ENCODE assay signal across 29 cellular contexts in the genomic region with DNA sequence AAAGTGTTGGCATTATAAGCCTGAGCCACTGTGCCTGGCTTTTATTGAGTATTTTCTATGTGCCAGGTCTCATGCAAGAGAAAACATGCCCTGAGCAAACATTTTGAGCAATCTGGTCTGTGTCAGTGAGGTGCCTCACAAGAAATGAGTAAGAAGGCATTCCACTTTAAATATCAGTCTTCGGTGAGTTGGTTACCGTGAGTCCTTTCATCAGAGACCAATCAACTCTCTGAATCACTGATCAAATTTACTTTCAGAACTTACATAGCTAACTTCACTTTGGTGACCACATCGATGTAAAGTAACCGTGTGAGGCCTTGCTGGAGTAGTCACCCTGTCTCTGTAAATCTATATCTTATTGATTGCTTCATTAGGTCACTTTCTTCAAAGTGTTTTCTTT. TPM values are rescaled to one million over a fixed set of nuclear protein-coding genes. Genes with fewer than 3 reads are reported as not detected.
DNase-seq lines count a peak whose midpoint lies in the region; ATAC-seq, FAIRE-seq and TF ChIP-seq lines count a peak whose summit lies in the region.
"Had no signal": no experiment of that assay in that cellular context is flagged by ENCODE, and none has a peak within 500 bp of the region (broad histone marks: within the 10 kb centered on the region; RNA-seq: fewer than 3 reads in every experiment).

No MANE protein-coding gene starts in this region.

- H3K9me1 ChIP-seq in K562 (ENCODE audit: control insufficient read depth, insufficient read depth, low read length): no peaks in the 10 kb centered on the region

- no peak for TF ChIP-seq EP300 in A549 (IDR thresholded peaks at IDR 0.05)
- no peak for TF ChIP-seq EP300 in K562 (IDR thresholded peaks at IDR 0.05; ENCODE audit: low read length)

- no peaks in the 10 kb centered on the region for H4K20me1 ChIP-seq in K562 (replicated peaks; ENCODE audit: control insufficient read depth, insufficient read depth, low read length)
- H4K20me1 ChIP-seq in hepatocyte (ENCODE audit: insufficient read depth, poor library complexity, severe bottlenecking): no peaks in the 10 kb centered on the region

- H3K27me3 ChIP-seq in K562 (ENCODE audit: control insufficient read depth in 2 of 2, insufficient read depth in 2 of 2, low read length in 2 of 2): no peaks in the 10 kb centered on the region
- H3K27me3 ChIP-seq in hepatocyte: no peaks in the 10 kb centered on the region
- H3K27me3 ChIP-seq: ascending aorta, upper lobe of right lung had no signal

- ATAC-seq in A549: peak; percentile 70 to 77; a peak in 4 of 6 replicates
- ATAC-seq in K562: no peak
- no peak for ATAC-seq in HG02763 (IDR thresholded peaks at IDR 0.05; ENCODE audit: unreplicated experiment)
- ATAC-seq: HCT116; lower lobe of right lung; mucosa of descending colon; right cardiac atrium; stimulated activated memory B cell treated with anti-CD40 and anti-IgM and Interleukin-4, amounts not matched to agents 10 μg/mL and 1 μg/mL and 100 μg/mL, for 72 hours; upper lobe of right lung had no signal

- H3K27ac Mint-ChIP-seq in activated CD4-positive, alpha-beta memory T cell treated with anti-CD3 and anti-CD28 coated beads, Interleukin-2, amount 10 ng/mL, durations not matched to agents 7 days and 5 days: no peak overlapping the region
- H3K27ac Mint-ChIP-seq: activated naive CD4-positive, alpha-beta T cell treated with anti-CD3 and anti-CD28 coated beads, Interleukin-2, amount 50 U/mL, for 24 hours; activated T-helper 1 cell treated with anti-CD3 and anti-CD28 coated beads, Interleukin-12 subunit alpha, Interleukin-12 subunit beta, Interleukin-2, Interleukin-4 antibody, amounts not matched to agents 30 ng/mL and 10 ng/mL and 1 ng/mL, durations not matched to agents 14 hours and 24 hours and 36 hours; dendritic cell treated with granulocyte-macrophage colony-stimulating factor and Interleukin-4, amounts not matched to agents 40 ng/mL and 50 ng/mL, for 4 days; nephron progenitor cell; stimulated activated memory B cell treated with anti-CD40 and anti-IgM and Interleukin-4, amounts not matched to agents 10 μg/mL and 1 μg/mL and 100 μg/mL, for 72 hours had no signal

- H3K36me3 Mint-ChIP-seq in activated CD4-positive, alpha-beta memory T cell treated with anti-CD3 and anti-CD28 coated beads, Interleukin-2, amount 10 ng/mL, durations not matched to agents 7 days and 5 days (ENCODE audit: low read depth): no peaks in the 10 kb centered on the region
- H3K36me3 Mint-ChIP-seq: activated naive CD4-positive, alpha-beta T cell treated with anti-CD3 and anti-CD28 coated beads, Interleukin-2, amount 50 U/mL, for 24 hours; stimulated activated memory B cell treated with anti-CD40 and anti-IgM and Interleukin-4, amounts not matched to agents 10 μg/mL and 1 μg/mL and 100 μg/mL, for 72 hours had no signal

- no peak for TF ChIP-seq RAD21 in A549 (conservative IDR thresholded peaks at IDR 0.05 in 1 of 2, IDR thresholded peaks at IDR 0.05 in 1 of 2)
- no peak for TF ChIP-seq RAD21 in K562 (CRISPR knock-in tag; conservative IDR thresholded peaks at IDR 0.05 in 1 of 2, IDR thresholded peaks at IDR 0.05 in 1 of 2)

- H3K9me3 Mint-ChIP-seq in activated CD4-positive, alpha-beta memory T cell treated with anti-CD3 and anti-CD28 coated beads, Interleukin-2, amount 10 ng/mL, durations not matched to agents 7 days and 5 days: no peaks in the 10 kb centered on the region
- H3K9me3 Mint-ChIP-seq: activated naive CD4-positive, alpha-beta T cell treated with anti-CD3 and anti-CD28 coated beads, Interleukin-2, amount 50 U/mL, for 24 hours; activated T-helper 1 cell treated with anti-CD3 and anti-CD28 coated beads, Interleukin-12 subunit alpha, Interleukin-12 subunit beta, Interleukin-2, Interleukin-4 antibody, amounts not matched to agents 30 ng/mL and 10 ng/mL and 1 ng/mL, durations not matched to agents 14 hours and 24 hours and 36 hours; central memory CD8-positive, alpha-beta T cell; dendritic cell treated with granulocyte-macrophage colony-stimulating factor and Interleukin-4, amounts not matched to agents 40 ng/mL and 50 ng/mL, for 4 days; nephron progenitor cell; stimulated activated memory B cell treated with anti-CD40 and anti-IgM and Interleukin-4, amounts not matched to agents 10 μg/mL and 1 μg/mL and 100 μg/mL, for 72 hours had no signal

- H3K4me1 ChIP-seq in A549: 0 out of 3 replicates have a peak, but pooled peaks cover 2% of the 10 kb centered on the region
- H3K4me1 ChIP-seq in K562 (replicated peaks in 1 of 2; ENCODE audit: control insufficient read depth in 2 of 2, insufficient read depth in 2 of 2, low read length in 2 of 2): no peaks in the 10 kb centered on the region; a peak in 1 of 5 replicates
- no peaks in the 10 kb centered on the region for H3K4me1 ChIP-seq in hepatocyte (ENCODE audit: insufficient read depth)
- H3K4me1 ChIP-seq: ascending aorta, lower lobe of right lung, parathyroid adenoma, upper lobe of right lung had no signal

- no peaks in the 10 kb centered on the region for H3K4me1 Mint-ChIP-seq in activated CD4-positive, alpha-beta memory T cell treated with anti-CD3 and anti-CD28 coated beads, Interleukin-2, amount 10 ng/mL, durations not matched to agents 7 days and 5 days
- H3K4me1 Mint-ChIP-seq: activated naive CD4-positive, alpha-beta T cell treated with anti-CD3 and anti-CD28 coated beads, Interleukin-2, amount 50 U/mL, for 24 hours; central memory CD8-positive, alpha-beta T cell; nephron progenitor cell; stimulated activated memory B cell treated with anti-CD40 and anti-IgM and Interleukin-4, amounts not matched to agents 10 μg/mL and 1 μg/mL and 100 μg/mL, for 72 hours had no signal

- POLR2A ChIA-PET in A549 (lab: Yijun Ruan, JAX): interaction anchor here (0.6 kb wide), 1 partner anchor 704 kb away, joined by 3 read pairs; no protein-coding TSS in a partner anchor
- POLR2A ChIA-PET in K562 (lab: Yijun Ruan, JAX): interaction anchor here (3.5 kb wide), 1 partner anchor 14 kb away, joined by 21 read pairs; a partner anchor contains a TSS
- POLR2A ChIA-PET in activated CD4-positive, alpha-beta memory T cell treated with anti-CD3 and anti-CD28 coated beads, Interleukin-2, amount 10 ng/mL, durations not matched to agents 7 days and 5 days (lab: Charles Lee): no interaction called here

- no peak overlapping the region for H3K4me3 Mint-ChIP-seq in activated CD4-positive, alpha-beta memory T cell treated with anti-CD3 and anti-CD28 coated beads, Interleukin-2, amount 10 ng/mL, durations not matched to agents 7 days and 5 days
- H3K4me3 Mint-ChIP-seq: activated naive CD4-positive, alpha-beta T cell treated with anti-CD3 and anti-CD28 coated beads, Interleukin-2, amount 50 U/mL, for 24 hours; activated T-helper 1 cell treated with anti-CD3 and anti-CD28 coated beads, Interleukin-12 subunit alpha, Interleukin-12 subunit beta, Interleukin-2, Interleukin-4 antibody, amounts not matched to agents 30 ng/mL and 10 ng/mL and 1 ng/mL, durations not matched to agents 14 hours and 24 hours and 36 hours; central memory CD8-positive, alpha-beta T cell; dendritic cell treated with granulocyte-macrophage colony-stimulating factor and Interleukin-4, amounts not matched to agents 40 ng/mL and 50 ng/mL, for 4 days; nephron progenitor cell; stimulated activated memory B cell treated with anti-CD40 and anti-IgM and Interleukin-4, amounts not matched to agents 10 μg/mL and 1 μg/mL and 100 μg/mL, for 72 hours had no signal

- no peak for TF ChIP-seq CTCF in A549 (IDR thresholded peaks at IDR 0.05)
- TF ChIP-seq CTCF in K562 (IDR thresholded peaks at IDR 0.05 in 2 of 3, conservative IDR thresholded peaks at IDR 0.05 in 1 of 3; ENCODE audit: insufficient read depth in 2 of 3, low read depth in 1 of 3, low read length in 3 of 3): no peak
- TF ChIP-seq CTCF in hepatocyte (IDR thresholded peaks at IDR 0.05; ENCODE audit: poor library complexity): no peak

- CTCF ChIA-PET in A549 (lab: Yijun Ruan, JAX): interaction anchor here (1.2 kb wide), 1 partner anchor 9 kb away, joined by 3 read pairs; no protein-coding TSS in a partner anchor
- CTCF ChIA-PET in K562 (lab: Yijun Ruan, JAX; ENCODE audit: low intra/inter-chr PET ratio): no interaction called here
- CTCF ChIA-PET in activated CD4-positive, alpha-beta memory T cell treated with anti-CD3 and anti-CD28 coated beads, Interleukin-2, amount 10 ng/mL, durations not matched to agents 7 days and 5 days (lab: Charles Lee): interaction anchor here (1.5 kb wide), 1 partner anchor 14 kb away, joined by 5 read pairs; a partner anchor contains a TSS

- intact Hi-C loops in K562 (cut with micrococcal nuclease) (no loop called here), cardiac septum (cut with DNase I) (no loop called here)

- H3K4me3 ChIP-seq in A549 (no peak overlapping the region), K562 (no peak overlapping the region), hepatocyte (no peak overlapping the region)
- H3K4me3 ChIP-seq: ascending aorta, lower lobe of right lung, mucosa of descending colon, upper lobe of right lung had no signal

- H3K36me3 ChIP-seq in K562 (ENCODE audit: control insufficient read depth, insufficient read depth, low read length): no peaks in the 10 kb centered on the region
- H3K36me3 ChIP-seq in hepatocyte (replicated peaks; ENCODE audit: insufficient read depth, low read depth): no peaks in the 10 kb centered on the region
- H3K36me3 ChIP-seq: ascending aorta, lower lobe of right lung, upper lobe of right lung had no signal

- peak; percentile 56 for FAIRE-seq in A549 (lab: Jason Lieb, UNC)
- FAIRE-seq in K562 (lab: Jason Lieb, UNC): no peak

- WGBS in A549 (ENCODE audit: missing lambda C conversion rate): 17% methylated on average over 4 of the region's 4 CpGs
- WGBS in K562 (ENCODE audit: insufficient coverage, low coverage, missing lambda C conversion rate): 57% methylated on average over 4 of the region's 4 CpGs
- WGBS in hepatocyte (ENCODE audit: low lambda C conversion rate, missing lambda C conversion rate): 50% methylated on average over 4 of the region's 4 CpGs

- BruUV-seq in K562 (replicated peaks; lab: Mats Ljungman, UMichigan): no TSS peak

- H3K27ac ChIP-seq in A549: no peak overlapping the region
- H3K27ac ChIP-seq in K562 (ENCODE audit: extremely low read depth, low read depth, low read length): no peak overlapping the region
- H3K27ac ChIP-seq in hepatocyte: no peak overlapping the region
- H3K27ac ChIP-seq: ascending aorta, lower lobe of right lung, parathyroid adenoma, upper lobe of right lung had no signal

- H3K9ac ChIP-seq in K562 (ENCODE audit: insufficient read depth in 1 of 2, low read depth in 2 of 2, low read length in 2 of 2): no peak overlapping the region
- H3K9ac ChIP-seq: parathyroid adenoma had no signal

- peak in 1 of 2 experiments; percentile 38 for DNase-seq in A549 (ENCODE audit: low read depth in 1 of 2, low spot score in 1 of 2)
- peak; percentile 81 for DNase-seq in HPDE6-E6E7 (ENCODE audit: extremely low spot score)
- no peak for DNase-seq in K562 (ENCODE audit: extremely low read depth in 1 of 4, low spot score in 3 of 4)
- DNase-seq in hepatocyte (ENCODE audit: low spot score): peak; percentile 14
- no peak for DNase-seq in LoVo (ENCODE audit: low spot score)
- DNase-seq in activated CD4-positive, alpha-beta memory T cell treated with anti-CD3 and anti-CD28 coated beads, Interleukin-2, amount 10 ng/mL, durations not matched to agents 7 days and 5 days: no peak
- DNase-seq in cardiac septum (ENCODE audit: low spot score): no peak
- DNase-seq: ACHN; glutamatergic neuron; Karpas-422; lower lobe of right lung; mucosa of descending colon; MV-4-11; NCI-H146; nephron progenitor cell; right cardiac atrium; SHP77; stimulated activated CD4-positive, alpha-beta T cell treated with anti-CD3 and anti-CD28 coated beads, Interleukin-12 subunit alpha, Interleukin-12 subunit beta, amount 100 ng/mL, for 4 hours; stimulated activated CD4-positive, alpha-beta T cell treated with anti-CD3 and anti-CD28 coated beads, Interleukin-4, amount 100 ng/mL, for 24 hours; upper lobe of right lung had no signal

- H3K9me3 ChIP-seq in A549 (no peaks in the 10 kb centered on the region), K562 (replicated peaks; ENCODE audit: control insufficient read depth, insufficient read depth, low read depth, low read length) (no peaks in the 10 kb centered on the region), hepatocyte (ENCODE audit: low read depth) (no peaks in the 10 kb centered on the region)
- H3K9me3 ChIP-seq: ascending aorta, lower lobe of right lung, mucosa of descending colon, upper lobe of right lung had no signal

- H2AFZ ChIP-seq in K562 (ENCODE audit: low read depth, low read length) (0 out of 2 replicates have a peak overlapping the region, but pooled peaks have one; percentile 8), hepatocyte (no peak overlapping the region)
- H2AFZ ChIP-seq: parathyroid adenoma had no signal

- H3K27me3 Mint-ChIP-seq in activated CD4-positive, alpha-beta memory T cell treated with anti-CD3 and anti-CD28 coated beads, Interleukin-2, amount 10 ng/mL, durations not matched to agents 7 days and 5 days: peaks cover 4% of the 10 kb centered on the region
- H3K27me3 Mint-ChIP-seq: dendritic cell treated with granulocyte-macrophage colony-stimulating factor and Interleukin-4, amounts not matched to agents 40 ng/mL and 50 ng/mL, for 4 days; stimulated activated memory B cell treated with anti-CD40 and anti-IgM and Interleukin-4, amounts not matched to agents 10 μg/mL and 1 μg/mL and 100 μg/mL, for 72 hours had no signal

- no peaks in the 10 kb centered on the region for H3K9me2 ChIP-seq in hepatocyte (replicated peaks; ENCODE audit: insufficient read depth)

- H3K4me2 ChIP-seq in A549 (no peak overlapping the region), K562 (ENCODE audit: insufficient read depth, low read length) (no peak overlapping the region), hepatocyte (no peak overlapping the region)

- in situ Hi-C loops in K562 (cut with MboI): no loop called here

- no peak for TF ChIP-seq POLR2A in A549 (IDR thresholded peaks at IDR 0.05; ENCODE audit: low read length)
- no peak for TF ChIP-seq POLR2A in K562 (conservative IDR thresholded peaks at IDR 0.05)

- H3K79me2 ChIP-seq in K562 (ENCODE audit: control insufficient read depth, insufficient read depth, low read length) (no peaks in the 10 kb centered on the region), hepatocyte (no peaks in the 10 kb centered on the region)
- H3K79me2 ChIP-seq: parathyroid adenoma had no signal

RNA-seq across cellular contexts. Expression of a gene that starts 14.3 kb away (rescaled TPM):
- polyA plus RNA-seq in A549 (2011; rRNA removed) (28.7 and 42.9 TPM in 2 replicates), A549 (2017; fragmentation: RNase III; extraction: RNeasy Plus Mini Kit Qiagen cat#74134 plus additional on column Dnase treatment) (16.0 to 16.6 TPM (median 16.3 TPM) in 3 replicates), K562 (2011; rRNA removed) (19.8 and 23.4 TPM in 2 replicates), K562 (2014; fragmentation: Illumina TruSeq; extraction: Trizol) (21.1 and 30.4 TPM in 2 replicates), K562 (2014; fragmentation: Nextera tagmentation; extraction: Ambion mirVana) (1 to 10 TPM; 8.3 TPM), K562 (2014; rRNA removed) (24.4 and 25.7 TPM in 2 replicates), hepatocyte (10.5 and 13.6 TPM in 2 replicates)
- polyA plus RNA-seq in A549 (2012; cell fraction: cytosol; rRNA removed): 9.3 and 9.9 TPM in 2 replicates
- polyA plus RNA-seq in A549 (2012; cell fraction: nucleus; rRNA removed): 4.6 and 9.1 TPM in 2 replicates
- 20.9 and 23.3 TPM in 2 replicates for polyA minus RNA-seq in A549 (2011; rRNA and poly(A)+ RNA removed)
- total RNA-seq in K562 (2011; cell fraction: chromatin; rRNA removed; ENCODE audit: low replicate concordance): 19.4 and 32.1 TPM in 2 replicates
- total RNA-seq in K562 (2011; cell fraction: nucleolus; rRNA removed): 8.0 and 8.6 TPM in 2 replicates
- total RNA-seq in K562 (2011; cell fraction: nucleoplasm; rRNA removed): 12.3 and 17.9 TPM in 2 replicates
- total RNA-seq in K562 (2014; rRNA removed) (15.8 and 18.4 TPM in 2 replicates), K562 (2014; rRNA removed; fragmentation: Illumina TruSeq; extraction: Trizol) (21.1 and 23.9 TPM in 2 replicates), K562 (2015; rRNA removed; fragmentation: Illumina TruSeq; extraction: Trizol) (20.0 and 24.1 TPM in 2 replicates), K562 (2021) (17.9 and 19.9 TPM in 2 replicates), hepatocyte (19.9 TPM in 2 replicates), cardiac septum (17.3 TPM)
- polyA plus RNA-seq in K562 (2011; cell fraction: cytosol; rRNA removed): 4.9 and 12.3 TPM in 2 replicates
- polyA plus RNA-seq in K562 (2011; cell fraction: nucleus; rRNA removed): 8.0 and 12.4 TPM in 2 replicates
- polyA plus RNA-seq in K562 (2012): 12.2 and 19.5 TPM in 2 replicates
- polyA minus RNA-seq in K562 (2011; rRNA and poly(A)+ RNA removed): 20.3 and 27.4 TPM in 2 replicates
- 9.6 and 13.3 TPM in 2 replicates for polyA minus RNA-seq in K562 (2011; cell fraction: cytosol; rRNA and poly(A)+ RNA removed)
- polyA minus RNA-seq in K562 (2011; cell fraction: nucleus; rRNA and poly(A)+ RNA removed): 6.5 and 13.0 TPM in 2 replicates
- total RNA-seq in activated CD4-positive, alpha-beta memory T cell treated with anti-CD3 and anti-CD28 coated beads, Interleukin-2, amount 10 ng/mL, durations not matched to agents 7 days and 5 days: 10 to 100 TPM; 32.1 to 34.0 TPM

RNA-seq across cellular contexts. Expression of a gene that starts 54.7 kb away (rescaled TPM):
- polyA plus RNA-seq in A549 (2011; rRNA removed) (28.4 and 28.5 TPM in 2 replicates), A549 (2017; fragmentation: RNase III; extraction: RNeasy Plus Mini Kit Qiagen cat#74134 plus additional on column Dnase treatment) (17.3 to 18.1 TPM (median 17.6 TPM) in 3 replicates), K562 (2011; rRNA removed) (2.7 and 3.3 TPM in 2 replicates), K562 (2014; fragmentation: Illumina TruSeq; extraction: Trizol) (4.8 and 5.9 TPM in 2 replicates), K562 (2014; fragmentation: Nextera tagmentation; extraction: Ambion mirVana) (1 to 10 TPM; 1.4 to 1.7 TPM), K562 (2014; rRNA removed) (2.5 and 3.3 TPM in 2 replicates), hepatocyte (9.3 and 12.5 TPM in 2 replicates)
- polyA plus RNA-seq in A549 (2012; cell fraction: cytosol; rRNA removed): 3.5 and 4.0 TPM in 2 replicates
- polyA plus RNA-seq in A549 (2012; cell fraction: nucleus; rRNA removed): 2.0 and 3.4 TPM in 2 replicates
- polyA minus RNA-seq in A549 (2011; rRNA and poly(A)+ RNA removed): 18.7 and 22.2 TPM in 2 replicates
- 2.9 and 9.1 TPM in 2 replicates for total RNA-seq in K562 (2011; cell fraction: chromatin; rRNA removed; ENCODE audit: low replicate concordance)
- 0.83 and 1.1 TPM in 2 replicates for total RNA-seq in K562 (2011; cell fraction: nucleolus; rRNA removed)
- 1.8 TPM in 2 replicates for total RNA-seq in K562 (2011; cell fraction: nucleoplasm; rRNA removed)
- total RNA-seq in K562 (2014; rRNA removed) (2.7 and 2.9 TPM in 2 replicates), K562 (2014; rRNA removed; fragmentation: Illumina TruSeq; extraction: Trizol) (5.8 and 6.9 TPM in 2 replicates), K562 (2015; rRNA removed; fragmentation: Illumina TruSeq; extraction: Trizol) (7.4 and 7.5 TPM in 2 replicates), K562 (2021) (5.2 and 5.3 TPM in 2 replicates), hepatocyte (28.9 and 32.9 TPM in 2 replicates), cardiac septum (37.9 TPM)
- 0.37 and 1.0 TPM in 2 replicates for polyA plus RNA-seq in K562 (2011; cell fraction: cytosol; rRNA removed)
- polyA plus RNA-seq in K562 (2011; cell fraction: nucleus; rRNA removed): 2.1 and 3.5 TPM in 2 replicates
- polyA plus RNA-seq in K562 (2012): 3.5 and 3.7 TPM in 2 replicates
- polyA minus RNA-seq in K562 (2011; rRNA and poly(A)+ RNA removed): 7.5 and 10.8 TPM in 2 replicates
- 3.2 and 4.0 TPM in 2 replicates for polyA minus RNA-seq in K562 (2011; cell fraction: cytosol; rRNA and poly(A)+ RNA removed)
- polyA minus RNA-seq in K562 (2011; cell fraction: nucleus; rRNA and poly(A)+ RNA removed): 2.8 and 4.9 TPM in 2 replicates
- under 1 TPM; 0.65 to 0.78 TPM for total RNA-seq in activated CD4-positive, alpha-beta memory T cell treated with anti-CD3 and anti-CD28 coated beads, Interleukin-2, amount 10 ng/mL, durations not matched to agents 7 days and 5 days

Comparison
In these comparisons a context has a peak if more than half of its experiments do, and no peak if none do; other contexts are left out.
1. ATAC-seq: peak in A549 (2 of 2); none in K562 (single experiment) and HG02763 (single experiment).
2. DNase-seq: peak in HPDE6-E6E7 (single experiment) and hepatocyte (single experiment); none in K562 (0 of 4), LoVo (single experiment), activated CD4-positive, alpha-beta memory T cell treated with anti-CD3 and anti-CD28 coated beads, Interleukin-2, amount 10 ng/mL, durations not matched to agents 7 days and 5 days (single experiment) and cardiac septum (single experiment).